16 cellular contexts compared by ENCODE assay signal in the genomic region with DNA sequence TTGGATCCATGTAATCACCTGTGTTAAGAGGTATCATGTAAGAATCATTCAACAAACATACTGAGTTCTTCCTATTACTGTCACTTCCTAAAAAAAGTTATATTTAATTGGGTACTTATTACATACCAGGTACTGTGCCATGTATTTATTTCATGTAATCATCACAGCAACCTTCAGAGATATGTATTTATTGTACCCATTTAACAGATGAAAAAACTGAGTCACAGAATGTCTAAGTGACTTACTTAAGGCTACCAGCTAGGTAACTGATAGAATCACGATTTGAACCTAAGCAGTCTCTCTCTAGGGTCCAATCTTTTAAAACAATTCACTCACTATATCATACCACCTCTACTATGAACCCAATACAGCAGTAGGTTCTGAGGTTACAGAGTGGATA. TPM values are rescaled to one million over a fixed set of nuclear protein-coding genes. Genes with fewer than 3 reads are reported as not detected.
DNase-seq lines count a peak whose midpoint lies in the region; ATAC-seq and TF ChIP-seq lines count a peak whose summit lies in the region.
"Had no signal": no experiment of that assay in that cellular context is flagged by ENCODE, and none has a peak within 500 bp of the region (broad histone marks: within the 10 kb centered on the region; RNA-seq: fewer than 3 reads in every experiment).

No MANE protein-coding gene starts in this region.

- intact Hi-C loops in activated naive CD4-positive, alpha-beta T cell treated with anti-CD3 and anti-CD28 coated beads for 36 hours (cut with micrococcal nuclease): no loop called here

- peaks cover 73% of the 10 kb centered on the region for H3K79me2 ChIP-seq in Loucy (ENCODE audit: insufficient read depth, low read length)

- DNase-seq in activated naive CD4-positive, alpha-beta T cell treated with anti-CD3 and anti-CD28 coated beads for 36 hours: no peak
- DNase-seq in activated naive CD4-positive, alpha-beta T cell treated with Interleukin-2 at 50 U/mL for 16 hours: no peak
- no peak for DNase-seq in central memory CD8-positive, alpha-beta T cell (ENCODE audit: low spot score in 2 of 2)
- DNase-seq in GM03348 (ENCODE audit: low spot score) (no peak), medulla oblongata (ENCODE audit: extremely low spot score) (no peak), coronary artery (ENCODE audit: low spot score) (no peak)
- DNase-seq: effector CD8-positive, alpha-beta T cell; KG1; NCI-H1417; NCI-H226; stimulated activated naive CD4-positive, alpha-beta T cell had no signal

- H3K4me1 ChIP-seq in Loucy (ENCODE audit: insufficient read depth, low read length, poor library complexity, severe bottlenecking) (peaks cover 40% of the 10 kb centered on the region), stomach smooth muscle (ENCODE audit: control insufficient read depth, insufficient read depth, low read length) (peaks cover 43% of the 10 kb centered on the region)

- peaks cover 51% of the 10 kb centered on the region for H3K36me3 Mint-ChIP-seq in activated naive CD4-positive, alpha-beta T cell treated with anti-CD3 and anti-CD28 coated beads for 36 hours (ENCODE audit: low read depth)
- peaks cover 26% of the 10 kb centered on the region for H3K36me3 Mint-ChIP-seq in central memory CD8-positive, alpha-beta T cell (ENCODE audit: insufficient read depth)

- peak overlapping the region; percentile 100 for H3K4me2 ChIP-seq in Loucy (ENCODE audit: low read depth, low read length, poor library complexity, severe bottlenecking)

- TF ChIP-seq CTCF in Loucy (conservative IDR thresholded peaks at IDR 0.05; ENCODE audit: low read length) (no peak), coronary artery (IDR thresholded peaks at IDR 0.05) (no peak)

- no peak overlapping the region for H2AFZ ChIP-seq in Loucy (ENCODE audit: low read length)

- CTCF ChIA-PET in activated naive CD4-positive, alpha-beta T cell treated with anti-CD3 and anti-CD28 coated beads for 36 hours (lab: Charles Lee): interaction anchor here (1.7 to 6.9 kb wide), 2 partner anchors 7 to 16 kb away, joined by 5 to 63 read pairs; a partner anchor contains a TSS

- peaks cover 63% of the 10 kb centered on the region for H3K4me1 Mint-ChIP-seq in activated naive CD4-positive, alpha-beta T cell treated with anti-CD3 and anti-CD28 coated beads for 36 hours (ENCODE audit: low read depth)
- H3K4me1 Mint-ChIP-seq in central memory CD8-positive, alpha-beta T cell: peaks cover 58% of the 10 kb centered on the region

- no peak overlapping the region for H3K9ac ChIP-seq in Loucy (ENCODE audit: low read depth, low read length, poor library complexity, severe bottlenecking)
- H3K9ac ChIP-seq in stomach smooth muscle (ENCODE audit: low read length in 2 of 2): no peak overlapping the region

- ATAC-seq in central memory CD8-positive, alpha-beta T cell (replicated peaks; ENCODE audit: extremely low read depth, poor library complexity, severe bottlenecking): no peak

- peak overlapping the region; percentile 99 for H3K27ac Mint-ChIP-seq in activated naive CD4-positive, alpha-beta T cell treated with anti-CD3 and anti-CD28 coated beads for 36 hours
- no peak overlapping the region for H3K27ac Mint-ChIP-seq in central memory CD8-positive, alpha-beta T cell (ENCODE audit: low read depth)
- H3K27ac Mint-ChIP-seq: progenitor cell of endocrine pancreas had no signal

- H3K4me3 Mint-ChIP-seq in activated naive CD4-positive, alpha-beta T cell treated with anti-CD3 and anti-CD28 coated beads for 36 hours: no peak overlapping the region
- H3K4me3 Mint-ChIP-seq in central memory CD8-positive, alpha-beta T cell: peak overlapping the region; percentile 4

- no peaks in the 10 kb centered on the region for H3K9me3 Mint-ChIP-seq in activated naive CD4-positive, alpha-beta T cell treated with anti-CD3 and anti-CD28 coated beads for 36 hours
- H3K9me3 Mint-ChIP-seq in central memory CD8-positive, alpha-beta T cell: no peaks in the 10 kb centered on the region

- no peaks in the 10 kb centered on the region for H3K27me3 Mint-ChIP-seq in activated naive CD4-positive, alpha-beta T cell treated with anti-CD3 and anti-CD28 coated beads for 36 hours (ENCODE audit: low read depth)
- H3K27me3 Mint-ChIP-seq in central memory CD8-positive, alpha-beta T cell: no peaks in the 10 kb centered on the region
- H3K27me3 Mint-ChIP-seq: progenitor cell of endocrine pancreas had no signal

- H3K27ac ChIP-seq in stomach smooth muscle (ENCODE audit: low read length) (peak overlapping the region; percentile 88), coronary artery (no peak overlapping the region)
- H3K27ac ChIP-seq: cardiac muscle cell had no signal

- no peaks in the 10 kb centered on the region for H3K9me2 ChIP-seq in Loucy (replicated peaks; ENCODE audit: low read depth, low read length)

- H3K9me3 ChIP-seq in Loucy (ENCODE audit: insufficient read depth, low read depth, low read length): no peaks in the 10 kb centered on the region
- H3K9me3 ChIP-seq in stomach smooth muscle (ENCODE audit: control insufficient read depth in 2 of 2, low read length in 2 of 2): no peaks in the 10 kb centered on the region
- H3K9me3 ChIP-seq: spleen had no signal

- 0 out of 2 replicates have a peak, but pooled peaks cover 2% of the 10 kb centered on the region for H3F3A ChIP-seq in Loucy (ENCODE audit: low read depth)

- H3K4me3 ChIP-seq in Loucy (ENCODE audit: low read length, poor library complexity, severe bottlenecking) (no peak overlapping the region), stomach smooth muscle (ENCODE audit: low read length in 2 of 2) (no peak overlapping the region), coronary artery (no peak overlapping the region)
- H3K4me3 ChIP-seq: cardiac muscle cell had no signal

- H3K36me3 ChIP-seq in Loucy (ENCODE audit: insufficient read depth, low read length) (peaks cover 3% of the 10 kb centered on the region; the same call in 1 of the 2 replicates), stomach smooth muscle (ENCODE audit: control insufficient read depth in 2 of 2, insufficient read depth in 2 of 2, low read length in 2 of 2) (peaks cover 3 to 10% of the 10 kb centered on the region in 2 donors)
- H3K36me3 ChIP-seq: cardiac muscle cell had no signal

- H4K20me1 ChIP-seq in Loucy (ENCODE audit: insufficient read depth, low read length, poor library complexity, severe bottlenecking): peaks cover 29% of the 10 kb centered on the region

- no peaks in the 10 kb centered on the region for H3K27me3 ChIP-seq in Loucy (ENCODE audit: insufficient read depth, low read length, poor library complexity, severe bottlenecking)
- H3K27me3 ChIP-seq in stomach smooth muscle (ENCODE audit: control insufficient read depth in 1 of 2, insufficient read depth in 2 of 2, low read length in 2 of 2): no peaks in the 10 kb centered on the region
- H3K27me3 ChIP-seq: cardiac muscle cell, spleen had no signal

RNA-seq across cellular contexts. Expression of a gene that starts 2.0 kb away (rescaled TPM):
- total RNA-seq in activated naive CD4-positive, alpha-beta T cell treated with anti-CD3 and anti-CD28 coated beads for 36 hours: 100 to 1,000 TPM; 392 to 404 TPM

RNA-seq across cellular contexts. Expression of a gene that starts 2.8 kb away (rescaled TPM):
- 10 to 100 TPM; 51.1 to 53.8 TPM for total RNA-seq in activated naive CD4-positive, alpha-beta T cell treated with anti-CD3 and anti-CD28 coated beads for 36 hours

RNA-seq across cellular contexts. Expression of a gene that starts 3.1 kb away (rescaled TPM):
- 10 to 100 TPM; 38.4 to 38.9 TPM for total RNA-seq in activated naive CD4-positive, alpha-beta T cell treated with anti-CD3 and anti-CD28 coated beads for 36 hours

RNA-seq across cellular contexts. Expression of a gene that starts 8.5 kb away (rescaled TPM):
- 100 to 1,000 TPM; 406 to 416 TPM for total RNA-seq in activated naive CD4-positive, alpha-beta T cell treated with anti-CD3 and anti-CD28 coated beads for 36 hours

RNA-seq across cellular contexts. Expression of a gene that starts 14.0 kb away (rescaled TPM):
- under 1 TPM; 0.19 to 0.30 TPM for total RNA-seq in activated naive CD4-positive, alpha-beta T cell treated with anti-CD3 and anti-CD28 coated beads for 36 hours
